ENCODE assay signal across 11 cellular contexts in the genomic region with DNA sequence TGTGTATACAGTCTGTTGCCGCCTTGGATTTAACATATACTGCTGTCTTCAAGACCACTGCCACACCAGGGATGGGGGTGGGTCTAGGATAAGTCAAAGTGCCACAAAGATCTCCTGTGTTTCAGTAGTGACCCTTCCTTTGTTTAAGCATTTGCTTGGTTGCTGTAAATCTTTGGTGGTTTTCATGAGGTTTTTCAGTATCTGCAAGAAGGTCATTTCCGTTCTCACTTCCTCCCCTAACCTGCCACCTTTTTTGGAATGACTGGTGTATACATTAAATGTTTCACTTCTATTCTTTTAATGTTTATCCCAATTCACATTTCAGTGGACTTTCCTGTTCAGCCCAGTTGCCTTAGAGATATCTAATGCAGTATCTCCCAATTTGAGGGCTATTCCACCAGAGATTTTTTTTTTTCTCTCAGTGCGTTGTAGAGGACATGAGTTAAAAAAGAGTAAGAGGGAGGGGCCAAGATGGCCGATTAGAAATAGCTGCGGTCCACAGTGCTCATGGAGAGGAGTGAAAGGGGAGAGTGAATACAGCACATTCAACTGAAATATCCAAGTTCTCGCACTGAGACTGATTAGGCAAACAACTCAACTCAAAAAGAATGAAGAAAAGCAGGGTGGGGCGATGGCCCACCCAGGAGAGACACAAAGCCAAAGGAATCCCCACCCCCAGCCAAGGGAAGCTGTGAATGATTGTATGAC. TPM values are rescaled to one million over a fixed set of nuclear protein-coding genes. Genes with fewer than 3 reads are reported as not detected.
DNase-seq lines count a peak whose midpoint lies in the region; ATAC-seq and FAIRE-seq lines count a peak whose summit lies in the region.
"Had no signal": no experiment of that assay in that cellular context is flagged by ENCODE, and none has a peak within 500 bp of the region (broad histone marks: within the 10 kb centered on the region; RNA-seq: fewer than 3 reads in every experiment).

No MANE protein-coding gene starts in this region.

- peaks cover 29% of the 10 kb centered on the region for H3K4me1 Mint-ChIP-seq in activated CD8-positive, alpha-beta T cell treated with anti-CD3 and anti-CD28 coated beads, Interleukin-2, amount 10 ng/mL, durations not matched to agents 7 days and 5 days (ENCODE audit: low read depth)

- H3K27ac Mint-ChIP-seq in activated CD8-positive, alpha-beta T cell treated with anti-CD3 and anti-CD28 coated beads, Interleukin-2, amount 10 ng/mL, durations not matched to agents 7 days and 5 days: peak overlapping the region; percentile 58

- no peaks in the 10 kb centered on the region for H3K9me3 Mint-ChIP-seq in activated CD8-positive, alpha-beta T cell treated with anti-CD3 and anti-CD28 coated beads, Interleukin-2, amount 10 ng/mL, durations not matched to agents 7 days and 5 days (ENCODE audit: insufficient read depth)

- peak; percentile 79 for FAIRE-seq in GM18507 (lab: Jason Lieb, UNC)

- no peaks in the 10 kb centered on the region for H3K27me3 Mint-ChIP-seq in activated CD8-positive, alpha-beta T cell treated with anti-CD3 and anti-CD28 coated beads, Interleukin-2, amount 10 ng/mL, durations not matched to agents 7 days and 5 days (ENCODE audit: low read depth)
- H3K27me3 Mint-ChIP-seq: naive B cell had no signal

- no peak overlapping the region for H3K4me3 Mint-ChIP-seq in activated CD8-positive, alpha-beta T cell treated with anti-CD3 and anti-CD28 coated beads, Interleukin-2, amount 10 ng/mL, durations not matched to agents 7 days and 5 days

- CTCF ChIA-PET in activated CD8-positive, alpha-beta T cell treated with anti-CD3 and anti-CD28 coated beads, Interleukin-2, amount 10 ng/mL, durations not matched to agents 7 days and 5 days (lab: Charles Lee): interaction anchor here (2.7 kb wide), 1 partner anchor 35 kb away, joined by 10 read pairs; no protein-coding TSS in a partner anchor

- peak; percentile 11 for DNase-seq in GM18507 (ENCODE audit: extremely low spot score, insufficient read length, low read depth)
- no peak for DNase-seq in activated CD8-positive, alpha-beta T cell treated with anti-CD3 and anti-CD28 coated beads, Interleukin-2, amount 10 ng/mL, durations not matched to agents 7 days and 5 days
- DNase-seq in amniotic stem cell (lab: John Stamatoyannopoulos, UW): no peak
- DNase-seq in GM03348 (ENCODE audit: low spot score): no peak
- no peak for DNase-seq in AG08395 (ENCODE audit: low spot score)
- DNase-seq in Right ventricle myocardium inferior (ENCODE audit: missing footprints): no peak
- DNase-seq: activated CD8-positive, alpha-beta memory T cell treated with anti-CD3 and anti-CD28 coated beads, Interleukin-2, amount 50 U/mL, for 4 hours; naive B cell; stimulated activated CD4-positive, alpha-beta T cell treated with anti-CD3 and anti-CD28 coated beads, Interleukin-1b, Interleukin-23, amount 100 ng/mL, for 48 hours had no signal

- ATAC-seq in GM19467 (IDR thresholded peaks at IDR 0.05; ENCODE audit: unreplicated experiment) (peak; percentile 87), HG03066 (IDR thresholded peaks at IDR 0.05; ENCODE audit: low read depth, unreplicated experiment) (peak; percentile 91), Right ventricle myocardium inferior (no peak)
- ATAC-seq in activated CD8-positive, alpha-beta T cell treated with anti-CD3 and anti-CD28 coated beads, Interleukin-2, amount 10 ng/mL, durations not matched to agents 7 days and 5 days: no peak

- intact Hi-C loops in Right ventricle myocardium inferior (cut with DNase I): no loop called here

- POLR2A ChIA-PET in activated CD8-positive, alpha-beta T cell treated with anti-CD3 and anti-CD28 coated beads, Interleukin-2, amount 10 ng/mL, durations not matched to agents 7 days and 5 days (lab: Charles Lee): interaction anchor here (1.3 kb wide), 1 partner anchor 42 kb away, joined by 4 read pairs; no protein-coding TSS in a partner anchor

- peaks cover 58% of the 10 kb centered on the region for H3K36me3 Mint-ChIP-seq in activated CD8-positive, alpha-beta T cell treated with anti-CD3 and anti-CD28 coated beads, Interleukin-2, amount 10 ng/mL, durations not matched to agents 7 days and 5 days (ENCODE audit: low read depth)

RNA-seq across cellular contexts. Expression of gene USP47, which starts 43.2 kb away (rescaled TPM):
- total RNA-seq in activated CD8-positive, alpha-beta T cell treated with anti-CD3 and anti-CD28 coated beads, Interleukin-2, amount 10 ng/mL, durations not matched to agents 7 days and 5 days: 10 to 100 TPM; 34.5 to 38.4 TPM
- 48.9 TPM for total RNA-seq in Right ventricle myocardium inferior

Comparison
In these comparisons a context has a peak if more than half of its experiments do, and no peak if none do; other contexts are left out.
1. ATAC-seq: peak in GM19467 (single experiment) and HG03066 (single experiment); none in activated CD8-positive, alpha-beta T cell treated with anti-CD3 and anti-CD28 coated beads, Interleukin-2, amount 10 ng/mL, durations not matched to agents 7 days and 5 days (single experiment) and Right ventricle myocardium inferior (single experiment).